In the genomic region with DNA sequence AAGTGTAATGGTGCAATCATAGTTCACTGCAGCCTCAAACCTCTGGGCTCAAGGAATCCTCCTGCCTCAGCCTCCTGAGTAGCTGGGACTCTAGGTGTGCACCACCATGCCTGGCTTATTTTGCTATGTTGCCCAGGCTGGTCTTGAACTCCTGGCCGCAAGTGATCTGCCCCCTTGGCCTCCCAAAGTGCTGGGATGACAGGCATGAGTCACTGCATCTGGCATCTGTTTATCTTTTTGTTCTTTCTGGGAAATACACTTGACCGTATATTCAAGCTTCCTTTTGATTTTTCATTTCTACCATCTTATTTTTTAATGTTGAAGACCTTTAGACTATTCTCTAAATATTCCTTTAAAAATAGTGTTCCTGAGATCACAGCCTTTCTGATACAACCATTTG, we compare ENCODE assay signal across 17 cellular contexts.
DNase-seq lines count a peak whose midpoint lies in the region; TF ChIP-seq lines count a peak whose summit lies in the region.
"Had no signal": no experiment of that assay in that cellular context is flagged by ENCODE, and none has a peak within 500 bp of the region (broad histone marks: within the 10 kb centered on the region; RNA-seq: fewer than 3 reads in every experiment).

No MANE protein-coding gene starts in this region.

- no peak overlapping the region for H3K4me2 ChIP-seq in mammary epithelial cell (ENCODE audit: insufficient read depth, low read depth, low read length)
- H3K4me2 ChIP-seq: BLaER1 had no signal

- TF ChIP-seq CTCF in MCF 10A (IDR thresholded peaks at IDR 0.05; ENCODE audit: unreplicated experiment) (no peak), mammary epithelial cell (conservative IDR thresholded peaks at IDR 0.05 in 1 of 2, IDR thresholded peaks at IDR 0.05 in 1 of 2; ENCODE audit: extremely low read depth in 1 of 2, insufficient read depth in 1 of 2, low read depth in 1 of 2, low read length in 2 of 2) (no peak)

- no peak overlapping the region for H3K9ac ChIP-seq in mammary epithelial cell (ENCODE audit: insufficient read depth, low read length)
- H3K9ac ChIP-seq: BLaER1 had no signal

- peaks cover 9% of the 10 kb centered on the region for H3K4me1 ChIP-seq in mammary epithelial cell (ENCODE audit: insufficient read depth, low read length)
- H3K4me1 ChIP-seq: BLaER1, Caco-2 had no signal

- no TSS peak for BruUV-seq in MCF 10A (replicated peaks; lab: Mats Ljungman, UMichigan)
- no TSS peak for BruUV-seq in mammary epithelial cell (replicated peaks; lab: Mats Ljungman, UMichigan)

- POLR2A ChIA-PET in MCF 10A (lab: Yijun Ruan, JAX), result interaction anchor here (0.6 kb wide), 1 partner anchor 34 kb away, joined by 3 read pairs; no protein-coding TSS in a partner anchor

- no peak overlapping the region for H3K4me3 Mint-ChIP-seq in MCF 10A (ENCODE audit: unreplicated experiment)
- no peak overlapping the region for H3K4me3 Mint-ChIP-seq in activated T-helper 2 cell treated with anti-CD3 and anti-CD28 coated beads, Interferon-gamma antibody, Interleukin-2, Interleukin-4, amounts not matched to agents 10 μg/mL and 5 μg/mL and 100 μg/mL, durations not matched to agents 14 hours and 24 hours and 36 hours (ENCODE audit: low read depth)
- H3K4me3 Mint-ChIP-seq: B cell; CD4-positive, CD25-positive, alpha-beta regulatory T cell; CD8-positive, alpha-beta T cell had no signal

- H3K36me3 ChIP-seq in mammary epithelial cell (ENCODE audit: insufficient read depth, low read length), result no peaks in the 10 kb centered on the region
- H3K36me3 ChIP-seq: BLaER1 had no signal

- peaks cover 5% of the 10 kb centered on the region for H3K4me1 Mint-ChIP-seq in MCF 10A (ENCODE audit: insufficient read depth, unreplicated experiment)
- no peaks in the 10 kb centered on the region for H3K4me1 Mint-ChIP-seq in activated T-helper 2 cell treated with anti-CD3 and anti-CD28 coated beads, Interferon-gamma antibody, Interleukin-2, Interleukin-4, amounts not matched to agents 10 μg/mL and 5 μg/mL and 100 μg/mL, durations not matched to agents 14 hours and 24 hours and 36 hours (ENCODE audit: low read depth)
- H3K4me1 Mint-ChIP-seq: B cell; CD4-positive, CD25-positive, alpha-beta regulatory T cell had no signal

- CTCF ChIA-PET in MCF 10A (lab: Yijun Ruan, JAX) (interaction anchor here (0.6 kb wide), 1 partner anchor 684 kb away, joined by 3 read pairs; no protein-coding TSS in a partner anchor), mammary epithelial cell (lab: Charles Lee; ENCODE audit: low non-redundant PET) (no interaction called here)

- dilution Hi-C loops in mammary epithelial cell (cut with HindIII; ENCODE audit: low sequenced_read_pairs), result no loop called here

- in situ Hi-C loops in mammary epithelial cell (cut with MboI; ENCODE audit: low sequenced_read_pairs in 2 of 2), result no loop called here

- intact Hi-C loops in MCF 10A (cut with micrococcal nuclease), result no loop called here
- intact Hi-C loops in mammary epithelial cell (cut with micrococcal nuclease), result no loop called here
- intact Hi-C loops in activated T-helper 2 cell treated with anti-CD3 and anti-CD28 coated beads, Interferon-gamma antibody, Interleukin-2, Interleukin-4, amounts not matched to agents 10 μg/mL and 5 μg/mL and 100 μg/mL, durations not matched to agents 14 hours and 24 hours and 36 hours (cut with micrococcal nuclease), result no loop called here

- no peaks in the 10 kb centered on the region for H3K79me2 ChIP-seq in mammary epithelial cell (ENCODE audit: insufficient read depth, low read length)

- DNase-seq in MCF 10A (ENCODE audit: unreplicated experiment) (no peak), mammary epithelial cell (no peak), amniotic epithelial cell (ENCODE audit: low read depth) (peak; percentile 22), iris pigment epithelial cell (ENCODE audit: low read depth) (peak; percentile 28), nucleus accumbens (lab: John Stamatoyannopoulos, UW) (no peak)
- DNase-seq in activated T-helper 2 cell treated with anti-CD3 and anti-CD28 coated beads, Interferon-gamma antibody, Interleukin-2, Interleukin-4, amounts not matched to agents 10 μg/mL and 5 μg/mL and 100 μg/mL, durations not matched to agents 14 hours and 24 hours and 36 hours (ENCODE audit: low spot score), result no peak
- DNase-seq: Caco-2; CD4-positive, CD25-positive, alpha-beta regulatory T cell; CD8-positive, alpha-beta T cell; DMS 273 treated with DMSO at 0.1 percent for 48 hours; DMS79; H7; HCEC 1CT had no signal

- no peaks in the 10 kb centered on the region for H4K20me1 ChIP-seq in mammary epithelial cell (ENCODE audit: insufficient read depth, low read length)
- H4K20me1 ChIP-seq: BLaER1 had no signal

- peak overlapping the region; percentile 44 for H3K27ac Mint-ChIP-seq in MCF 10A (ENCODE audit: low read depth, unreplicated experiment)
- no peak overlapping the region for H3K27ac Mint-ChIP-seq in activated T-helper 2 cell treated with anti-CD3 and anti-CD28 coated beads, Interferon-gamma antibody, Interleukin-2, Interleukin-4, amounts not matched to agents 10 μg/mL and 5 μg/mL and 100 μg/mL, durations not matched to agents 14 hours and 24 hours and 36 hours
- H3K27ac Mint-ChIP-seq: B cell; CD4-positive, CD25-positive, alpha-beta regulatory T cell; CD8-positive, alpha-beta T cell had no signal

- no peaks in the 10 kb centered on the region for H3K9me3 Mint-ChIP-seq in MCF 10A (ENCODE audit: unreplicated experiment)
- no peaks in the 10 kb centered on the region for H3K9me3 Mint-ChIP-seq in activated T-helper 2 cell treated with anti-CD3 and anti-CD28 coated beads, Interferon-gamma antibody, Interleukin-2, Interleukin-4, amounts not matched to agents 10 μg/mL and 5 μg/mL and 100 μg/mL, durations not matched to agents 14 hours and 24 hours and 36 hours
- H3K9me3 Mint-ChIP-seq: CD4-positive, CD25-positive, alpha-beta regulatory T cell; CD8-positive, alpha-beta T cell had no signal

- no peak overlapping the region for H3K27ac ChIP-seq in mammary epithelial cell (ENCODE audit: insufficient read depth, low read depth, low read length)
- H3K27ac ChIP-seq: 22Rv1, BLaER1, C4-2B had no signal

- H3K27me3 Mint-ChIP-seq in MCF 10A (ENCODE audit: insufficient read depth, unreplicated experiment), result no peaks in the 10 kb centered on the region
- no peaks in the 10 kb centered on the region for H3K27me3 Mint-ChIP-seq in activated T-helper 2 cell treated with anti-CD3 and anti-CD28 coated beads, Interferon-gamma antibody, Interleukin-2, Interleukin-4, amounts not matched to agents 10 μg/mL and 5 μg/mL and 100 μg/mL, durations not matched to agents 14 hours and 24 hours and 36 hours (ENCODE audit: low read depth)
- H3K27me3 Mint-ChIP-seq: B cell had no signal

- H3K9me3 ChIP-seq in mammary epithelial cell (replicated peaks; ENCODE audit: insufficient read depth, low read length), result no peaks in the 10 kb centered on the region

- 42% methylated on average over 2 of the region's 2 CpGs for WGBS in mammary epithelial cell (ENCODE audit: low coverage, missing lambda C conversion rate)

- no peaks in the 10 kb centered on the region for H3K36me3 Mint-ChIP-seq in MCF 10A (ENCODE audit: insufficient read depth, unreplicated experiment)
- no peaks in the 10 kb centered on the region for H3K36me3 Mint-ChIP-seq in activated T-helper 2 cell treated with anti-CD3 and anti-CD28 coated beads, Interferon-gamma antibody, Interleukin-2, Interleukin-4, amounts not matched to agents 10 μg/mL and 5 μg/mL and 100 μg/mL, durations not matched to agents 14 hours and 24 hours and 36 hours (ENCODE audit: low read depth)
- H3K36me3 Mint-ChIP-seq: CD4-positive, CD25-positive, alpha-beta regulatory T cell; CD8-positive, alpha-beta T cell had no signal

- H3K4me3 ChIP-seq in mammary epithelial cell (replicated peaks in 1 of 3; ENCODE audit: insufficient read depth in 1 of 3, low read depth in 2 of 3, low read length in 3 of 3), result no peak overlapping the region
- H3K4me3 ChIP-seq: BLaER1 had no signal

- H3K27me3 ChIP-seq in mammary epithelial cell (ENCODE audit: insufficient read depth, low read length), result no peaks in the 10 kb centered on the region
- H3K27me3 ChIP-seq: BLaER1 had no signal

- H2AFZ ChIP-seq in mammary epithelial cell (ENCODE audit: low read depth, low read length), result no peak overlapping the region

Comparison
In these comparisons a context has a peak if more than half of its experiments do, and no peak if none do; other contexts are left out.
1. DNase-seq: peak in amniotic epithelial cell (single experiment) and iris pigment epithelial cell (single experiment); none in MCF 10A (single experiment), mammary epithelial cell (single experiment), activated T-helper 2 cell treated with anti-CD3 and anti-CD28 coated beads, Interferon-gamma antibody, Interleukin-2, Interleukin-4, amounts not matched to agents 10 μg/mL and 5 μg/mL and 100 μg/mL, durations not matched to agents 14 hours and 24 hours and 36 hours (single experiment) and nucleus accumbens (0 of 56).